Comparison of ENCODE assay signal across 19 cellular contexts in the genomic region with DNA sequence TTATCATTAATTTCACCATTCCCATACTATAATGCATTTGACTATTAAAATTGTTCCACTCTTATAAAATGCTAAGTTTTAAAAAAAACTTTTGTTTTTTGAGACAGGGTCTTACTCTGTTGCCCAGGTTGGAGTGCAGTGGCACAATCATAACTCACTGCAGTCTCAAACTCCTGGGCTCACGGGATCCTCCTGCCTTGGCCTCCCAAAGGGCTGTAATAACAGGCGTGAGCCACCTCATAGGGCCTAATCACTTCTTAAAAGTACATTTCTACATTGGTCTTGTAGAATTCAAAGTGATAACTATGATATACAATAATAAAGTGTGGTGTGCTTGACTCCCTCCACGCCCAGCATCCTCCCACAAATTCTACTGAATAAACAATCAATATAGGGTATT. TPM values are rescaled to one million over a fixed set of nuclear protein-coding genes. Genes with fewer than 3 reads are reported as not detected.
DNase-seq lines count a peak whose midpoint lies in the region; ATAC-seq, FAIRE-seq and TF ChIP-seq lines count a peak whose summit lies in the region.
"Had no signal": no experiment of that assay in that cellular context is flagged by ENCODE, and none has a peak within 500 bp of the region (broad histone marks: within the 10 kb centered on the region; RNA-seq: fewer than 3 reads in every experiment).

No MANE protein-coding gene starts in this region.

- CTCF ChIA-PET in GM12878 (lab: Yijun Ruan, JAX) = interaction anchor here (0.6 to 14.7 kb wide), 7 partner anchors 14 to 68 kb away, joined by 3 to 155 read pairs (median 3); no protein-coding TSS in a partner anchor

- WGBS in GM12878 (ENCODE audit: insufficient coverage, insufficient replicate concordance, low lambda C conversion rate, missing lambda C conversion rate) = 12% methylated on average over 3 of the region's 3 CpGs

- H3K4me1 Mint-ChIP-seq in activated T-cell treated with anti-CD3 and anti-CD28 coated beads, Interleukin-2, amount 50 U/mL, for 4 hours (ENCODE audit: low read depth) = peaks cover 44% of the 10 kb centered on the region
- H3K4me1 Mint-ChIP-seq in stimulated activated memory B cell treated with anti-CD40 and anti-IgM and Interleukin-4, amounts not matched to agents 10 μg/mL and 1 μg/mL and 100 μg/mL, for 72 hours = peaks cover 40% of the 10 kb centered on the region

- BruUV-seq in GM12878 (replicated peaks; lab: Mats Ljungman, UMichigan) = no TSS peak

- H3K36me3 ChIP-seq in Karpas-422 (ENCODE audit: insufficient read depth, low read length) (peaks cover 6% of the 10 kb centered on the region; the same call in 1 of the 2 replicates), GM12878 (ENCODE audit: control insufficient read depth in 2 of 2, insufficient read depth in 2 of 2, low read length in 1 of 2) (peaks cover 0 to 2% of the 10 kb centered on the region in 2 experiments; a peak in 1 of 4 replicates)
- H3K36me3 ChIP-seq: cardiac muscle cell, HAP-1, ovary had no signal

- TF ChIP-seq RAD21 in GM12878 (IDR thresholded peaks at IDR 0.05; ENCODE audit: insufficient read depth, low read depth, low read length) = no peak

- ATAC-seq in activated T-cell treated with anti-CD3 and anti-CD28 coated beads, Interleukin-2, amount 50 U/mL, for 4 hours = no peak
- ATAC-seq in GM12878 (no peak), GM19035 (IDR thresholded peaks at IDR 0.05; ENCODE audit: unreplicated experiment) (no peak), Right ventricle myocardium inferior (no peak)
- ATAC-seq in stimulated activated memory B cell treated with anti-CD40 and anti-IgM and Interleukin-4, amounts not matched to agents 10 μg/mL and 1 μg/mL and 100 μg/mL, for 72 hours = no peak

- SMC1A ChIA-PET in GM12878 (lab: Charles Lee; ENCODE audit: uncharacterized antibody, unreplicated experiment) = interaction anchor here (0.7 to 25.5 kb wide), 9 partner anchors 10 to 40 kb away, joined by 3 to 488 read pairs (median 9); no protein-coding TSS in a partner anchor

- peak overlapping the region; percentile 78 for H3K27ac ChIP-seq in Karpas-422 (ENCODE audit: low read length)
- H3K27ac ChIP-seq in GM12878 (ENCODE audit: control insufficient read depth, insufficient read depth) = peak overlapping the region; percentile 89
- H3K27ac ChIP-seq: cardiac muscle cell, ovary had no signal

- H3K36me3 Mint-ChIP-seq in activated T-cell treated with anti-CD3 and anti-CD28 coated beads, Interleukin-2, amount 50 U/mL, for 4 hours (ENCODE audit: insufficient read depth) = peaks cover under 1% of the 10 kb centered on the region
- peaks cover 1% of the 10 kb centered on the region for H3K36me3 Mint-ChIP-seq in stimulated activated memory B cell treated with anti-CD40 and anti-IgM and Interleukin-4, amounts not matched to agents 10 μg/mL and 1 μg/mL and 100 μg/mL, for 72 hours

- H3K27me3 ChIP-seq in Karpas-422 (ENCODE audit: low read length) = no peaks in the 10 kb centered on the region
- no peaks in the 10 kb centered on the region for H3K27me3 ChIP-seq in GM12878 (replicated peaks in 1 of 2; ENCODE audit: control insufficient read depth in 2 of 2, insufficient read depth in 2 of 2, low read length in 1 of 2)
- H3K27me3 ChIP-seq: cardiac muscle cell, ovary had no signal

- H3K9me3 Mint-ChIP-seq in activated T-cell treated with anti-CD3 and anti-CD28 coated beads, Interleukin-2, amount 50 U/mL, for 4 hours = no peaks in the 10 kb centered on the region
- H3K9me3 Mint-ChIP-seq in stimulated activated memory B cell treated with anti-CD40 and anti-IgM and Interleukin-4, amounts not matched to agents 10 μg/mL and 1 μg/mL and 100 μg/mL, for 72 hours = no peaks in the 10 kb centered on the region

- peak overlapping the region; percentile 91 for H3K4me3 Mint-ChIP-seq in activated T-cell treated with anti-CD3 and anti-CD28 coated beads, Interleukin-2, amount 50 U/mL, for 4 hours
- H3K4me3 Mint-ChIP-seq in stimulated activated memory B cell treated with anti-CD40 and anti-IgM and Interleukin-4, amounts not matched to agents 10 μg/mL and 1 μg/mL and 100 μg/mL, for 72 hours = peak overlapping the region; percentile 81

- H3K9ac ChIP-seq in Karpas-422 (ENCODE audit: low read length) (peak overlapping the region; percentile 90; the same call in 1 of the 2 replicates), GM12878 (ENCODE audit: control insufficient read depth, insufficient read depth, low read length) (peak overlapping the region; percentile 87)

- H3K27ac Mint-ChIP-seq in stimulated activated memory B cell treated with anti-CD40 and anti-IgM and Interleukin-4, amounts not matched to agents 10 μg/mL and 1 μg/mL and 100 μg/mL, for 72 hours = peak overlapping the region; percentile 93

- no peak for TF ChIP-seq EP300 in GM12878 (IDR thresholded peaks at IDR 0.05; ENCODE audit: borderline replicate concordance in 1 of 2, control insufficient read depth in 1 of 2, low read depth in 2 of 2, low read length in 2 of 2)

- H4K20me1 ChIP-seq in Karpas-422 (ENCODE audit: insufficient read depth, low read depth, low read length) (no peaks in the 10 kb centered on the region), GM12878 (ENCODE audit: control insufficient read depth, insufficient read depth) (no peaks in the 10 kb centered on the region)

- no peak for TF ChIP-seq CTCF in GM12878 (IDR thresholded peaks at IDR 0.05 in 2 of 3, conservative IDR thresholded peaks at IDR 0.05 in 1 of 3; ENCODE audit: control insufficient read depth in 2 of 3, extremely low read depth in 1 of 3, insufficient read depth in 1 of 3, low read depth in 3 of 3, low read length in 3 of 3)

- H3K4me2 ChIP-seq in Karpas-422 (ENCODE audit: low read depth, low read length, poor library complexity, severe bottlenecking) = peak overlapping the region; percentile 95
- peak overlapping the region; percentile 45 for H3K4me2 ChIP-seq in GM12878 (ENCODE audit: control insufficient read depth, insufficient read depth)

- H3K9me3 ChIP-seq in Karpas-422 (ENCODE audit: low read length) = no peaks in the 10 kb centered on the region
- no peaks in the 10 kb centered on the region; the same call in 2 of the 3 replicates for H3K9me3 ChIP-seq in GM12878 (replicated peaks; ENCODE audit: control insufficient read depth, insufficient read depth, low read length)
- H3K9me3 ChIP-seq: HAP-1, ovary had no signal

- no peaks in the 10 kb centered on the region for H3K27me3 Mint-ChIP-seq in activated T-cell treated with anti-CD3 and anti-CD28 coated beads, Interleukin-2, amount 50 U/mL, for 4 hours (ENCODE audit: low read depth)
- H3K27me3 Mint-ChIP-seq in stimulated activated memory B cell treated with anti-CD40 and anti-IgM and Interleukin-4, amounts not matched to agents 10 μg/mL and 1 μg/mL and 100 μg/mL, for 72 hours = no peaks in the 10 kb centered on the region

- H2AFZ ChIP-seq in Karpas-422 (ENCODE audit: low read length) (no peak overlapping the region), GM12878 (ENCODE audit: control insufficient read depth, low read depth, low read length) (no peak overlapping the region)

- H3K4me3 ChIP-seq in Karpas-422 (ENCODE audit: low read length) = peak overlapping the region; percentile 95
- peak overlapping the region; percentile 96 for H3K4me3 ChIP-seq in GM12878
- H3K4me3 ChIP-seq: cardiac muscle cell, HAP-1, ovary had no signal

- no peak for DNase-seq in activated T-cell treated with anti-CD3 and anti-CD28 coated beads, Interleukin-2, amount 50 U/mL, for 4 hours
- DNase-seq in activated T-cell treated with anti-CD3 and anti-CD28 coated beads, Interleukin-2, amount 50 U/mL, for 1 hour = no peak
- no peak for DNase-seq in Karpas-422
- DNase-seq in GM12878 (ENCODE audit: low read depth, low spot score) = no peak
- DNase-seq in Right ventricle myocardium inferior (ENCODE audit: missing footprints) = no peak
- DNase-seq in NCI-H69 (lab: John Stamatoyannopoulos, UW) = no peak
- DNase-seq: activated CD4-positive, alpha-beta T cell treated with anti-CD3 and anti-CD28 coated beads for 4 hours; activated naive CD4-positive, alpha-beta T cell treated with anti-CD3 and anti-CD28 coated beads, Interleukin-2, amount 50 U/mL, for 16 hours; effector CD8-positive, alpha-beta T cell; GDM1; kidney; MV-4-11; ovary; stimulated activated CD4-positive, alpha-beta T cell treated with anti-CD3 and anti-CD28 coated beads, Interleukin-4, amount 100 ng/mL, for 4 hours had no signal

- in situ Hi-C loops in GM12878 (cut with MboI) = loop anchor here (25.0 kb wide), 1 partner anchor 1298 kb away; no protein-coding TSS in a partner anchor

- H3K9me2 ChIP-seq in Karpas-422 (replicated peaks; ENCODE audit: insufficient read depth, low read length) = no peaks in the 10 kb centered on the region

- H3K4me1 ChIP-seq in Karpas-422 (ENCODE audit: low read length) (peaks cover 41% of the 10 kb centered on the region), GM12878 (ENCODE audit: control insufficient read depth, insufficient read depth, low read length) (peaks cover 9% of the 10 kb centered on the region)

- intact Hi-C loops in GM12878 (cut with micrococcal nuclease; ENCODE audit: unreplicated experiment) (no loop called here), Right ventricle myocardium inferior (cut with DNase I) (no loop called here)

- H3K79me2 ChIP-seq in Karpas-422 (ENCODE audit: low read length) = peaks cover 75% of the 10 kb centered on the region
- peaks cover 87% of the 10 kb centered on the region for H3K79me2 ChIP-seq in GM12878 (ENCODE audit: control insufficient read depth, insufficient read depth, low read length)

- POLR2A ChIA-PET in GM12878 (lab: Charles Lee) = interaction anchor here (8.6 to 14.8 kb wide), 2 partner anchors 12 to 29 kb away, joined by 86 to 260 read pairs; no protein-coding TSS in a partner anchor

- RAD21 ChIA-PET in GM12878 (lab: Charles Lee; ENCODE audit: unreplicated experiment) = interaction anchor here (0.9 to 17.7 kb wide), 8 partner anchors 10 to 128 kb away, joined by 3 to 344 read pairs (median 12); a partner anchor contains a TSS

- TF ChIP-seq POLR2A in GM12878 (IDR thresholded peaks at IDR 0.05; ENCODE audit: low read depth, low read length) = no peak

- no peak for FAIRE-seq in GM12878 (lab: Jason Lieb, UNC)
- FAIRE-seq: D721Med, kidney had no signal

RNA-seq across cellular contexts. Expression of a gene that starts 3.0 kb away (rescaled TPM):
- total RNA-seq in activated T-cell treated with anti-CD3 and anti-CD28 coated beads, Interleukin-2, amount 50 U/mL, for 4 hours = 10 to 100 TPM; 24.2 to 26.0 (median 25.0) TPM
- total RNA-seq in Karpas-422 (2014; rRNA removed; shearing (Covaris generic); ENCODE audit: low replicate concordance) = 34.5 and 62.4 TPM in 2 replicates
- 602 and 632 TPM in 2 replicates for total RNA-seq in GM12878 (2013; cell fraction: nucleolus; rRNA removed)
- total RNA-seq in GM12878 (2014; rRNA removed) = 54.4 and 60.5 TPM in 2 replicates
- total RNA-seq in GM12878 (2014; rRNA removed; fragmentation: Illumina TruSeq; extraction: Trizol) = 81.8 and 87.2 TPM in 2 replicates
- total RNA-seq in GM12878 (2021) = 46.7 and 50.1 TPM in 2 replicates
- polyA plus RNA-seq in GM12878 (2011; ENCODE audit: low read depth) = 10.2 TPM
- 65.3 and 97.9 TPM in 2 replicates for polyA plus RNA-seq in GM12878 (2011; rRNA removed)
- 23.4 and 27.1 TPM in 2 replicates for polyA plus RNA-seq in GM12878 (2011; cell fraction: cytosol; rRNA removed)
- 56.4 and 58.1 TPM in 2 replicates for polyA plus RNA-seq in GM12878 (2011; cell fraction: nucleus; rRNA removed)
- 23.2 and 28.0 TPM in 2 replicates for polyA plus RNA-seq in GM12878 (2012)
- polyA plus RNA-seq in GM12878 (2014; fragmentation: Illumina TruSeq; extraction: Trizol) = 39.3 and 49.0 TPM in 2 replicates
- polyA plus RNA-seq in GM12878 (2014; fragmentation: Nextera tagmentation; extraction: Ambion mirVana) = 10 to 100 TPM; 14.2 to 15.4 TPM
- polyA plus RNA-seq in GM12878 (2014; rRNA removed) = 28.5 and 28.8 TPM in 2 replicates
- polyA plus RNA-seq in GM12878 (2016; fragmentation: Nextera tagmentation; extraction: Ambion mirVana) = 10 to 100 TPM; 21.6 to 26.8 TPM
- 188 and 229 TPM in 2 replicates for polyA minus RNA-seq in GM12878 (2011; rRNA and poly(A)+ RNA removed)
- 42.9 and 49.6 TPM in 2 replicates for polyA minus RNA-seq in GM12878 (2011; cell fraction: cytosol; rRNA and poly(A)+ RNA removed)
- polyA minus RNA-seq in GM12878 (2011; cell fraction: nucleus; rRNA and poly(A)+ RNA removed) = 120 and 185 TPM in 2 replicates
- 12.7 TPM for total RNA-seq in Right ventricle myocardium inferior
